ENCODE assay signal across 8 cellular contexts in genomic region chr22:24231706-24232105, GRCh38. TPM values are rescaled to one million over a fixed set of nuclear protein-coding genes. Genes with fewer than 3 reads are reported as not detected.
"Had no signal": no experiment of that assay in that cellular context is flagged by ENCODE, and none has a peak within 500 bp of the region (broad histone marks: within the 10 kb centered on the region; RNA-seq: fewer than 3 reads in every experiment).

No MANE protein-coding gene starts in this region.

- H3K4me3 Mint-ChIP-seq: activated naive CD4-positive, alpha-beta T cell treated with anti-CD3 and anti-CD28 coated beads, Interleukin-2, amount 50 U/mL, for 24 hours; nephron progenitor cell; T-helper 1 cell treated with Interleukin-12 subunit alpha and Interleukin-12 subunit beta and Interleukin-4 antibody, amounts not matched to agents 30 μg/mL and 1 μg/mL, for 36 hours had no signal

- H3K9me3 Mint-ChIP-seq: activated naive CD4-positive, alpha-beta T cell treated with anti-CD3 and anti-CD28 coated beads, Interleukin-2, amount 50 U/mL, for 24 hours; T-helper 1 cell treated with Interleukin-12 subunit alpha and Interleukin-12 subunit beta and Interleukin-4 antibody, amounts not matched to agents 30 μg/mL and 1 μg/mL, for 36 hours had no signal

- H3K27me3 Mint-ChIP-seq: activated naive CD4-positive, alpha-beta T cell treated with anti-CD3 and anti-CD28 coated beads, Interleukin-2, amount 50 U/mL, for 24 hours had no signal

- H3K36me3 Mint-ChIP-seq: activated naive CD4-positive, alpha-beta T cell treated with anti-CD3 and anti-CD28 coated beads, Interleukin-2, amount 50 U/mL, for 24 hours had no signal

- ATAC-seq: psoas muscle had no signal

- DNase-seq: cerebellar nuclear complex, cortex of kidney, mammary epithelial cell had no signal

- H3K27ac Mint-ChIP-seq: nephron progenitor cell had no signal

- H3K4me1 Mint-ChIP-seq: activated naive CD4-positive, alpha-beta T cell treated with anti-CD3 and anti-CD28 coated beads, Interleukin-2, amount 50 U/mL, for 24 hours had no signal

RNA-seq across cellular contexts. Expression of gene GGT5, which starts 13.2 kb away (rescaled TPM):
- total RNA-seq: bronchial epithelial cell had no signal
